Comparison of ENCODE assay signal across 21 cellular contexts in genomic region chrX:129488359-129488758, GRCh38. TPM values are rescaled to one million over a fixed set of nuclear protein-coding genes. Genes with fewer than 3 reads are reported as not detected.
DNase-seq lines count a peak whose midpoint lies in the region; ATAC-seq and TF ChIP-seq lines count a peak whose summit lies in the region.
"Had no signal": no experiment of that assay in that cellular context is flagged by ENCODE, and none has a peak within 500 bp of the region (broad histone marks: within the 10 kb centered on the region; RNA-seq: fewer than 3 reads in every experiment).

No MANE protein-coding gene starts in this region.

- no peaks in the 10 kb centered on the region for H3K27me3 ChIP-seq in foreskin keratinocyte
- H3K27me3 ChIP-seq: BE2C had no signal

- ATAC-seq in foreskin keratinocyte, result peak; percentile 54
- ATAC-seq: A549, GM12878 had no signal

- in situ Hi-C loops in ACHN (cut with HindIII; ENCODE audit: low pct_ligation_motif_present, low pct_unique_long_range_greater_than_20kb, low sequenced_read_pairs), result no loop called here

- H3K4me1 ChIP-seq in foreskin keratinocyte, result no peaks in the 10 kb centered on the region
- H3K4me1 ChIP-seq: A549, BE2C, BLaER1 had no signal

- H3K27ac ChIP-seq in foreskin keratinocyte, result no peak overlapping the region
- H3K27ac ChIP-seq: A549, BLaER1 had no signal

- POLR2A ChIA-PET in HEK293T (lab: Yijun Ruan, JAX), result no interaction called here

- CTCF ChIA-PET in HEK293T (lab: Yijun Ruan, JAX), result no interaction called here

- DNase-seq in ACHN, result peak; percentile 0
- DNase-seq in HEK293T (ENCODE audit: extremely low spot score), result no peak
- no peak for DNase-seq in foreskin keratinocyte
- DNase-seq in NCI-H526 treated with DMSO at 0.1 percent for 48 hours (lab: John Stamatoyannopoulos, UW), result no peak
- DNase-seq in 8988T, result no peak
- DNase-seq: BE2C; C1 segment of cervical spinal cord; CD4-positive, alpha-beta memory T cell; CD4-positive, CD25-positive, alpha-beta regulatory T cell; CD8-positive, alpha-beta memory T cell; COR-L47; DMS 273 treated with DMSO at 0.1 percent for 48 hours; DMS153; DMS53; DMS79; DND-41; EL; GDM1 had no signal

- no peak for TF ChIP-seq CTCF in foreskin keratinocyte (conservative IDR thresholded peaks at IDR 0.05)

TF ChIP-seq in HEK293T, 16 proteins besides CTCF, POLR2A, EP300 and RAD21:
- peak; percentile 64; the same call in 1 of the 2 replicates for TF ChIP-seq ZNF384 (IDR thresholded peaks at IDR 0.05)
- no peak for TF ChIP-seq BHLHE40 (IDR thresholded peaks at IDR 0.05; ENCODE audit: borderline replicate concordance)
- TF ChIP-seq ARNT (IDR thresholded peaks at IDR 0.05), result no peak
TF ChIP-seq in HEK293T: peak in this region for 1.

RNA-seq across cellular contexts. Expression of gene SMARCA1, which starts 34.9 kb away (rescaled TPM):
- total RNA-seq in foreskin keratinocyte, result 36.5 and 37.8 TPM in 2 replicates
- 11.2 and 13.8 TPM in 2 replicates for polyA plus RNA-seq in foreskin keratinocyte

RNA-seq across cellular contexts. Expression of gene OCRL, which starts 51.7 kb away (rescaled TPM):
- total RNA-seq in foreskin keratinocyte, result 21.0 and 21.2 TPM in 2 replicates
- 7.9 and 9.6 TPM in 2 replicates for polyA plus RNA-seq in foreskin keratinocyte
